24 cellular contexts compared by ENCODE assay signal in the genomic region with DNA sequence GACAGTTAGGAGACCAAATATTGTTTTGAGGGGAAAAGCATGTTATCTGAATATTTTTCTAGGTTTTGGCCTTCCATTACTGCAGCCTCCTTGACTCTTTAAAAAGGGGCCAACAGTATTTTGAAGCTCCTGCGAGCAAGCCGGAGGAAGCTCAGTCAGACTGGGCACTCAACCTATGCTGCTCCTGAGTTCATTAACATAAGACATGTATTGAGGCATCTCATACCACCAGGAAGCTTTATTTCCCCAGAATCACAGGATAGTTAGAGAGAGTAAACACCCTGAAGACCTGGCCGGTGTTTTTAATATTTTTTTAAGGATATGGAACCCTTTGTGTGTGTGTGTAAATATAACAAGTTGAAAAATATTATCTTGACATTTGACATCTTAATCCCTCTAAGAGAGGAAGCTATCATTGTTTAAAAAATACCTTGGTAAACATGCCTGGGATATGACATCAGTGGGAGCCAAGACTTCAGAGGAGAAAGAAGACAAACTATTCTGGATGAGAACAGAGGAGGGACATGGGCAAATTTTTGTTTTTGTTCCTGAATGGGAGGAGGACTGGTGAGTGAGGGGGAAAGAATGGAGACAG.
"Had no signal": no experiment of that assay in that cellular context is flagged by ENCODE, and none has a peak within 500 bp of the region (broad histone marks: within the 10 kb centered on the region; RNA-seq: fewer than 3 reads in every experiment).

No MANE protein-coding gene starts in this region.

- H3K4me1 Mint-ChIP-seq: activated B cell treated with CpG ODN at 0.5 μM for 24 hours; activated CD4-positive, alpha-beta T cell treated with anti-CD3 and anti-CD28 coated beads, Interleukin-2, amount 10 ng/mL, durations not matched to agents 24 days and 14 days; activated CD8-positive, alpha-beta memory T cell treated with anti-CD3 and anti-CD28 coated beads, Interleukin-2, amount 10 ng/mL, durations not matched to agents 7 days and 5 days; activated naive CD4-positive, alpha-beta T cell treated with anti-CD3 and anti-CD28 coated beads, Interleukin-2, amount 50 U/mL, for 24 hours had no signal

- ATAC-seq: activated CD8-positive, alpha-beta memory T cell treated with anti-CD3 and anti-CD28 coated beads, Interleukin-2, amount 10 ng/mL, durations not matched to agents 7 days and 5 days had no signal

- H3K27ac Mint-ChIP-seq: activated B cell treated with CpG ODN at 0.5 μM for 24 hours; activated CD4-positive, alpha-beta T cell treated with anti-CD3 and anti-CD28 coated beads, Interleukin-2, amount 10 ng/mL, durations not matched to agents 24 days and 14 days; activated CD8-positive, alpha-beta memory T cell treated with anti-CD3 and anti-CD28 coated beads, Interleukin-2, amount 10 ng/mL, durations not matched to agents 7 days and 5 days; activated naive CD4-positive, alpha-beta T cell treated with anti-CD3 and anti-CD28 coated beads, Interleukin-2, amount 50 U/mL, for 24 hours; activated T-cell treated with anti-CD3 and anti-CD28 coated beads, Interleukin-2, amount 50 U/mL, for 24 hours; activated T-helper 1 cell treated with anti-CD3 and anti-CD28 coated beads, Interleukin-12 subunit alpha, Interleukin-12 subunit beta, Interleukin-2, Interleukin-4 antibody, amounts not matched to agents 30 ng/mL and 10 ng/mL and 1 ng/mL, durations not matched to agents 14 hours and 24 hours and 36 hours; T-helper 1 cell treated with Interleukin-12 subunit alpha and Interleukin-12 subunit beta and Interleukin-4 antibody, amounts not matched to agents 30 μg/mL and 1 μg/mL, for 36 hours had no signal

- DNase-seq: activated B cell treated with CpG ODN at 0.5 μM for 24 hours; activated CD4-positive, alpha-beta T cell treated with anti-CD3 and anti-CD28 coated beads for 1 hour; activated CD4-positive, alpha-beta T cell treated with anti-CD3 and anti-CD28 coated beads, Interleukin-2, amount 10 ng/mL, durations not matched to agents 24 days and 14 days; activated CD4-positive, alpha-beta T cell treated with anti-CD3 and anti-CD28 coated beads, Interleukin-2, amount 50 U/mL, for 48 hours; activated CD8-positive, alpha-beta memory T cell treated with anti-CD3 and anti-CD28 coated beads, Interleukin-2, amount 10 ng/mL, durations not matched to agents 7 days and 5 days; activated effector memory CD4-positive, alpha-beta T cell treated with Interleukin-2 at 50 U/mL for 16 hours; activated naive CD4-positive, alpha-beta T cell; activated T-cell treated with anti-CD3 and anti-CD28 coated beads, Interleukin-2, amount 50 U/mL, for 24 hours; cerebellar nuclear complex; KG1; NCI-H1048; NCI-H1417; NCI-H1930; NCI-H2107; NCI-H2171 treated with DMSO at 0.1 percent for 48 hours; NCI-H345; NCI-H510A; NCI-H526 treated with DMSO at 0.1 percent for 48 hours; NCI-H82; OCI-M1; SHP77 treated with DMSO at 0.1 percent for 48 hours had no signal

- H3K4me3 Mint-ChIP-seq: activated B cell treated with CpG ODN at 0.5 μM for 24 hours; activated CD4-positive, alpha-beta T cell treated with anti-CD3 and anti-CD28 coated beads, Interleukin-2, amount 10 ng/mL, durations not matched to agents 24 days and 14 days; activated CD8-positive, alpha-beta memory T cell treated with anti-CD3 and anti-CD28 coated beads, Interleukin-2, amount 10 ng/mL, durations not matched to agents 7 days and 5 days; activated naive CD4-positive, alpha-beta T cell treated with anti-CD3 and anti-CD28 coated beads, Interleukin-2, amount 50 U/mL, for 24 hours; activated T-cell treated with anti-CD3 and anti-CD28 coated beads, Interleukin-2, amount 50 U/mL, for 24 hours; activated T-helper 1 cell treated with anti-CD3 and anti-CD28 coated beads, Interleukin-12 subunit alpha, Interleukin-12 subunit beta, Interleukin-2, Interleukin-4 antibody, amounts not matched to agents 30 ng/mL and 10 ng/mL and 1 ng/mL, durations not matched to agents 14 hours and 24 hours and 36 hours; T-helper 1 cell treated with Interleukin-12 subunit alpha and Interleukin-12 subunit beta and Interleukin-4 antibody, amounts not matched to agents 30 μg/mL and 1 μg/mL, for 36 hours had no signal

- H3K9me3 Mint-ChIP-seq: activated B cell treated with CpG ODN at 0.5 μM for 24 hours; activated CD4-positive, alpha-beta T cell treated with anti-CD3 and anti-CD28 coated beads, Interleukin-2, amount 10 ng/mL, durations not matched to agents 24 days and 14 days; activated naive CD4-positive, alpha-beta T cell treated with anti-CD3 and anti-CD28 coated beads, Interleukin-2, amount 50 U/mL, for 24 hours; activated T-cell treated with anti-CD3 and anti-CD28 coated beads, Interleukin-2, amount 50 U/mL, for 24 hours; activated T-helper 1 cell treated with anti-CD3 and anti-CD28 coated beads, Interleukin-12 subunit alpha, Interleukin-12 subunit beta, Interleukin-2, Interleukin-4 antibody, amounts not matched to agents 30 ng/mL and 10 ng/mL and 1 ng/mL, durations not matched to agents 14 hours and 24 hours and 36 hours; T-helper 1 cell treated with Interleukin-12 subunit alpha and Interleukin-12 subunit beta and Interleukin-4 antibody, amounts not matched to agents 30 μg/mL and 1 μg/mL, for 36 hours had no signal

- H3K27me3 Mint-ChIP-seq: activated CD4-positive, alpha-beta T cell treated with anti-CD3 and anti-CD28 coated beads, Interleukin-2, amount 10 ng/mL, durations not matched to agents 24 days and 14 days had no signal

- H3K36me3 Mint-ChIP-seq: activated CD8-positive, alpha-beta memory T cell treated with anti-CD3 and anti-CD28 coated beads, Interleukin-2, amount 10 ng/mL, durations not matched to agents 7 days and 5 days; activated naive CD4-positive, alpha-beta T cell treated with anti-CD3 and anti-CD28 coated beads, Interleukin-2, amount 50 U/mL, for 24 hours had no signal
